ENCODE assay signal across 11 cellular contexts in the genomic region with DNA sequence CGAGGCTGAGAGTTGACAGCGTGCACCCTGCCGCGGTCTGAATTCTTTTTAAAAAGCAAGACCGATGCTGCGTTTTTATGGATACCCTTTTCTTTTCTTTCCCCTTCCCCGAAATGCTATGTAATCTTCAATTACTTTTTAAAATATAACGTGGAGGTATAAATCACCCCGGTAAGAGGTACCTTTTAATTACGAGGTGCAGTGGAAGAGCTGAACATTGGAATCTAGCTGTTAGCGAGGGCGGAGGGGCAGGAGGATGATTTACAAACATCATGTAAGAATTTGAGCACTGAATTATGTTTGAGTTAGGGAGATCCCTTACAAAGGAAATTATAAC. TPM values are rescaled to one million over a fixed set of nuclear protein-coding genes. Genes with fewer than 3 reads are reported as not detected.
A peak's percentile ranks its signal among the peaks of the same experiment; 100 is the strongest.
DNase-seq lines count a peak whose midpoint lies in the region; ATAC-seq and TF ChIP-seq lines count a peak whose summit lies in the region.
"Had no signal": no experiment of that assay in that cellular context is flagged by ENCODE, and none has a peak within 500 bp of the region (broad histone marks: within the 10 kb centered on the region; RNA-seq: fewer than 3 reads in every experiment).

No MANE protein-coding gene starts in this region.

- no peaks in the 10 kb centered on the region for H3K9me3 ChIP-seq in esophagus (ENCODE audit: control insufficient read depth in 2 of 2, insufficient read depth in 1 of 2, low read depth in 1 of 2, low read length in 1 of 2)
- no peaks in the 10 kb centered on the region for H3K9me3 ChIP-seq in parathyroid adenoma (ENCODE audit: control insufficient read depth, low read length)

- DNase-seq in BJ (ENCODE audit: low read depth) (no peak), kidney glomerular epithelial cell (lab: John Stamatoyannopoulos, UW) (no peak), lower leg skin (ENCODE audit: low spot score in 2 of 2) (no peak)
- no peak for DNase-seq in stimulated activated naive B cell treated with anti-CD40 and anti-IgM and Interleukin-4, amounts not matched to agents 10 μg/mL and 1 μg/mL and 100 μg/mL, for 72 hours
- DNase-seq: activated naive CD4-positive, alpha-beta T cell treated with anti-CD3 and anti-CD28 coated beads for 36 hours; midbrain had no signal

- no peaks in the 10 kb centered on the region for H4K20me1 ChIP-seq in KMS-11 (ENCODE audit: insufficient read depth)

- H3K4me1 Mint-ChIP-seq in stimulated activated naive B cell treated with anti-CD40 and anti-IgM and Interleukin-4, amounts not matched to agents 10 μg/mL and 1 μg/mL and 100 μg/mL, for 72 hours = no peaks in the 10 kb centered on the region

- peaks cover 57 to 65% of the 10 kb centered on the region in 2 donors for H3K27me3 Mint-ChIP-seq in stimulated activated naive B cell treated with anti-CD40 and anti-IgM and Interleukin-4, amounts not matched to agents 10 μg/mL and 1 μg/mL and 100 μg/mL, for 72 hours

- H3K27ac ChIP-seq in KMS-11 (peak overlapping the region; percentile 91), esophagus (ENCODE audit: low read depth in 2 of 2, low read length in 1 of 2) (peak overlapping the region in 1 of 2 donors; percentile 15), parathyroid adenoma (peak overlapping the region; percentile 33)

- POLR2A ChIA-PET in BJ (lab: Charles Lee) = no interaction called here

- H3K4me3 Mint-ChIP-seq in stimulated activated naive B cell treated with anti-CD40 and anti-IgM and Interleukin-4, amounts not matched to agents 10 μg/mL and 1 μg/mL and 100 μg/mL, for 72 hours = no peak overlapping the region
- H3K4me3 Mint-ChIP-seq: activated naive CD4-positive, alpha-beta T cell treated with anti-CD3 and anti-CD28 coated beads for 36 hours had no signal

- intact Hi-C loops in lower leg skin (cut with DNase I; ENCODE audit: low total_unique reads) = no loop called here

- H2AFZ ChIP-seq in KMS-11 (ENCODE audit: low read depth) (no peak overlapping the region), parathyroid adenoma (peak overlapping the region; percentile 76)

- H3K9ac ChIP-seq in KMS-11 (peak overlapping the region; percentile 96), parathyroid adenoma (no peak overlapping the region)

- H3K27me3 ChIP-seq in BJ (ENCODE audit: control insufficient read depth, insufficient read depth, low read length) (peaks cover 13% of the 10 kb centered on the region), KMS-11 (ENCODE audit: insufficient read depth, low read depth) (no peaks in the 10 kb centered on the region), esophagus (ENCODE audit: control insufficient read depth in 1 of 2, insufficient read depth in 2 of 2, low read length in 2 of 2) (no peaks in the 10 kb centered on the region), parathyroid adenoma (ENCODE audit: control insufficient read depth, insufficient read depth, low read length) (no peaks in the 10 kb centered on the region)

- H3K4me2 ChIP-seq in KMS-11 (peak overlapping the region; percentile 96), parathyroid adenoma (ENCODE audit: low read length) (peak overlapping the region; percentile 48)

- H3K79me2 ChIP-seq in KMS-11 (ENCODE audit: insufficient read depth, low read depth) (peaks cover 75% of the 10 kb centered on the region), parathyroid adenoma (peaks cover 19% of the 10 kb centered on the region)

- no peak for TF ChIP-seq CTCF in BJ (IDR thresholded peaks at IDR 0.05; ENCODE audit: insufficient read depth, low read depth, low read length)
- TF ChIP-seq CTCF in KMS-11 (conservative IDR thresholded peaks at IDR 0.05; ENCODE audit: low read depth, low read length) = no peak
- TF ChIP-seq CTCF in parathyroid adenoma (IDR thresholded peaks at IDR 0.05) = no peak
- TF ChIP-seq CTCF in lower leg skin (IDR thresholded peaks at IDR 0.05) = no peak

- H3K9me3 Mint-ChIP-seq in stimulated activated naive B cell treated with anti-CD40 and anti-IgM and Interleukin-4, amounts not matched to agents 10 μg/mL and 1 μg/mL and 100 μg/mL, for 72 hours = peaks cover under 1 to 1% of the 10 kb centered on the region in 2 donors

- no peaks in the 10 kb centered on the region for H3K36me3 Mint-ChIP-seq in stimulated activated naive B cell treated with anti-CD40 and anti-IgM and Interleukin-4, amounts not matched to agents 10 μg/mL and 1 μg/mL and 100 μg/mL, for 72 hours

- H3K36me3 ChIP-seq in BJ (ENCODE audit: control insufficient read depth, insufficient read depth, low read length) = no peaks in the 10 kb centered on the region
- no peaks in the 10 kb centered on the region for H3K36me3 ChIP-seq in KMS-11 (ENCODE audit: insufficient read depth)
- no peaks in the 10 kb centered on the region for H3K36me3 ChIP-seq in esophagus (ENCODE audit: control insufficient read depth in 2 of 2, insufficient read depth in 2 of 2, low read length in 1 of 2)
- H3K36me3 ChIP-seq in parathyroid adenoma (ENCODE audit: control insufficient read depth, insufficient read depth, low read length) = no peaks in the 10 kb centered on the region

- peak overlapping the region; percentile 40 for H3K4me3 ChIP-seq in BJ (ENCODE audit: low read depth, low read length)
- no peak overlapping the region for H3K4me3 ChIP-seq in KMS-11 (IDR thresholded peaks at IDR 0.05; ENCODE audit: insufficient read depth, low read depth, low read length)
- H3K4me3 ChIP-seq in esophagus (ENCODE audit: low read depth in 1 of 2, low read length in 2 of 2) = peak overlapping the region; percentile 75 to 79
- H3K4me3 ChIP-seq in parathyroid adenoma (ENCODE audit: low read depth, low read length) = peak overlapping the region; percentile 77
- no peak overlapping the region for H3K4me3 ChIP-seq in lower leg skin (ENCODE audit: low read depth, poor library complexity, severe bottlenecking)

- no peak overlapping the region for H3K27ac Mint-ChIP-seq in stimulated activated naive B cell treated with anti-CD40 and anti-IgM and Interleukin-4, amounts not matched to agents 10 μg/mL and 1 μg/mL and 100 μg/mL, for 72 hours
- H3K27ac Mint-ChIP-seq: activated naive CD4-positive, alpha-beta T cell treated with anti-CD3 and anti-CD28 coated beads for 36 hours had no signal

- TF ChIP-seq POLR2A in lower leg skin (IDR thresholded peaks at IDR 0.05) = no peak

- CTCF ChIA-PET in BJ (lab: Yijun Ruan, JAX) = no interaction called here

- ATAC-seq in stimulated activated naive B cell treated with anti-CD40 and anti-IgM and Interleukin-4, amounts not matched to agents 10 μg/mL and 1 μg/mL and 100 μg/mL, for 72 hours (replicated peaks) = no peak
- ATAC-seq in GM18870 (IDR thresholded peaks at IDR 0.05; ENCODE audit: unreplicated experiment) = no peak

- WGBS in esophagus, 2 donors = 6 to 8% methylated on average over 12 of the region's 12 CpGs
- WGBS in lower leg skin, 2 donors = 5 to 6% methylated on average over 12 of the region's 12 CpGs

- H3K4me1 ChIP-seq in KMS-11 (ENCODE audit: low read depth, poor library complexity, severe bottlenecking) (peaks cover 24% of the 10 kb centered on the region), esophagus (ENCODE audit: control insufficient read depth in 2 of 2, insufficient read depth in 2 of 2, low read length in 1 of 2) (no peaks in the 10 kb centered on the region), parathyroid adenoma (peaks cover 7% of the 10 kb centered on the region)

RNA-seq across cellular contexts. Expression of gene EYA2, which starts 1.2 kb away (rescaled TPM):
- polyA plus RNA-seq in BJ (2011; rRNA removed) (0.85 and 1.5 TPM in 2 replicates), esophagus (10 to 100 TPM; 21.5 to 23.6 TPM)
- 0.82 and 1.1 TPM in 2 replicates for polyA minus RNA-seq in BJ (2011; rRNA and poly(A)+ RNA removed)
- total RNA-seq in lower leg skin = 1 to 10 TPM in 3 of 4 donors, under 1 TPM in 1; 0.63 to 6.1 (median 3.3) TPM
- total RNA-seq: activated naive CD4-positive, alpha-beta T cell treated with anti-CD3 and anti-CD28 coated beads for 36 hours; endothelial cell of umbilical vein had no signal
- polyA plus RNA-seq: endothelial cell of umbilical vein had no signal

Comparison
In these comparisons a context has a peak if more than half of its experiments do, and no peak if none do; other contexts are left out.
1. H3K4me3 ChIP-seq: peak in BJ (single experiment), esophagus (2 of 2) and parathyroid adenoma (single experiment); none in KMS-11 (single experiment) and lower leg skin (single experiment).